In genomic region chr6:37566209-37566859, GRCh38 we compare ENCODE assay signal across 8 cellular contexts.
DNase-seq lines count a peak whose midpoint lies in the region; ATAC-seq, FAIRE-seq and TF ChIP-seq lines count a peak whose summit lies in the region.

No MANE protein-coding gene starts in this region.

- no peak overlapping the region for H4K8ac ChIP-seq in H1 (ENCODE audit: extremely low read depth, insufficient read depth, low read length)

- peak; percentile 89 for TF ChIP-seq RAD21 in H1 (IDR thresholded peaks at IDR 0.05 in 1 of 2, conservative IDR thresholded peaks at IDR 0.05 in 1 of 2; ENCODE audit: low read depth in 2 of 2, low read length in 2 of 2)

- H3K79me2 ChIP-seq in H1 (ENCODE audit: control insufficient read depth in 1 of 2, insufficient read depth in 2 of 2, low read length in 2 of 2) = no peaks in the 10 kb centered on the region

- H3K4me1 ChIP-seq in H1 (replicated peaks in 1 of 4; ENCODE audit: control insufficient read depth in 3 of 4, insufficient read depth in 4 of 4, low read length in 3 of 4) (peaks cover 2 to 13% (median 5%) of the 10 kb centered on the region in 4 experiments; a peak in 6 of 7 replicates), muscle layer of colon (ENCODE audit: insufficient read depth, low read length) (no peaks in the 10 kb centered on the region)

- peak; percentile 41 for ATAC-seq in HG02610 (IDR thresholded peaks at IDR 0.05; ENCODE audit: unreplicated experiment)

- no peak overlapping the region; the same call in 1 of the 2 replicates for H2BK12ac ChIP-seq in H1 (ENCODE audit: low read depth, low read length)

- H3K23me2 ChIP-seq in H1 (ENCODE audit: low read depth, low read length) = peaks cover 8% of the 10 kb centered on the region; the same call in 1 of the 2 replicates

- no peak overlapping the region for H3K27ac ChIP-seq in H1 (ENCODE audit: low read depth, low read length)
- H3K27ac ChIP-seq in muscle layer of colon (ENCODE audit: low read depth, low read length) = no peak overlapping the region

- no peak overlapping the region for H2BK120ac ChIP-seq in H1 (replicated peaks; ENCODE audit: low read depth, low read length)

- no peaks in the 10 kb centered on the region for H4K20me1 ChIP-seq in H1 (replicated peaks in 1 of 2; ENCODE audit: control insufficient read depth in 1 of 2, insufficient read depth in 2 of 2, low read length in 2 of 2)

- TF ChIP-seq CTCF in H1 (IDR thresholded peaks at IDR 0.05; ENCODE audit: control extremely low read depth in 1 of 3, insufficient read depth in 1 of 3, low read depth in 1 of 3, low read length in 3 of 3) = peak; percentile 84 to 93 (median 91)

- no peak overlapping the region for H2BK5ac ChIP-seq in H1 (ENCODE audit: low read depth, low read length)

- H3K4ac ChIP-seq in H1 (replicated peaks; ENCODE audit: insufficient read length, low read depth, low read length) = no peak overlapping the region

- no peak overlapping the region for H4K5ac ChIP-seq in H1 (ENCODE audit: insufficient read length, low read depth, low read length)

- H3K9ac ChIP-seq in H1 (replicated peaks in 1 of 4; ENCODE audit: extremely low read depth in 1 of 4, low read depth in 3 of 4, low read length in 3 of 4) (no peak overlapping the region), muscle layer of colon (ENCODE audit: low read length) (no peak overlapping the region)

- no peak overlapping the region for H3K23ac ChIP-seq in H1 (ENCODE audit: insufficient read length)

- H4K91ac ChIP-seq in H1 (replicated peaks; ENCODE audit: insufficient read length, low read length) = no peak overlapping the region

- H2AFZ ChIP-seq in H1 (ENCODE audit: low read length) = 0 out of 2 replicates have a peak overlapping the region, but pooled peaks have one; percentile 21

- H2AK5ac ChIP-seq in H1 (ENCODE audit: low read depth, low read length) = no peak overlapping the region

- H3K9me3 ChIP-seq in H1 (ENCODE audit: insufficient read depth in 2 of 2, low read depth in 1 of 2, low read length in 1 of 2) (no peaks in the 10 kb centered on the region), muscle layer of colon (ENCODE audit: low read length) (no peaks in the 10 kb centered on the region)

- H3K14ac ChIP-seq in H1 (ENCODE audit: insufficient read length) = no peak overlapping the region

- H3K56ac ChIP-seq in H1 (replicated peaks; ENCODE audit: insufficient read length, low read depth, low read length) = no peak overlapping the region

- 12% methylated on average over 20 of the region's 22 CpGs; no CpG with 5 or more reads in 1 of the 2 experiments for WGBS in H1 (ENCODE audit: extremely low coverage in 1 of 2, insufficient coverage in 1 of 2, insufficient read length in 1 of 2, insufficient replicate concordance in 2 of 2, low coverage in 1 of 2, low lambda C conversion rate in 2 of 2, missing lambda C conversion rate in 1 of 2), 2 experiments

- TF ChIP-seq EP300 in H1 (IDR thresholded peaks at IDR 0.05; ENCODE audit: borderline replicate concordance in 1 of 2, low read depth in 2 of 2, low read length in 2 of 2) = 0 out of 3 replicates have a peak, but pooled peaks of 1 of the 2 experiments have one; percentile 30

- no peak overlapping the region for H2BK20ac ChIP-seq in H1 (ENCODE audit: low read length)

- H3K79me1 ChIP-seq in H1 (ENCODE audit: low read depth, low read length) = no peaks in the 10 kb centered on the region

- POLR2A ChIA-PET in H1 (lab: Charles Lee; ENCODE audit: partially characterized antibody) = interaction anchor here (1.0 to 1.7 kb wide), 3 partner anchors 15 to 28 kb away, joined by 3 to 4 read pairs (median 4); no protein-coding TSS in a partner anchor

- peak overlapping the region; percentile 21 to 71 (median 54) for H3K4me3 ChIP-seq in H1 (ENCODE audit: extremely low read depth in 1 of 4, insufficient read depth in 2 of 4, low read depth in 3 of 4, low read length in 4 of 4)
- H3K4me3 ChIP-seq in muscle layer of colon (ENCODE audit: low read depth in 1 of 2, low read length in 2 of 2) = peak overlapping the region; percentile 38 to 56

- FAIRE-seq in H1 (lab: Jason Lieb, UNC) = no peak

- no peaks in the 10 kb centered on the region; a peak in 2 of 7 replicates for H3K27me3 ChIP-seq in H1 (replicated peaks in 1 of 4; ENCODE audit: control insufficient read depth in 3 of 4, extremely low read depth in 1 of 4, insufficient read depth in 3 of 4, low read length in 3 of 4)
- H3K27me3 ChIP-seq in muscle layer of colon (ENCODE audit: control insufficient read depth in 1 of 2, insufficient read depth in 2 of 2, low read length in 2 of 2) = peaks cover 6% of the 10 kb centered on the region in 2 donors

- DNase-seq in EL (peak; percentile 31), NCI-H460 (ENCODE audit: extremely low read depth, low read depth) (peak; percentile 15), H1 (ENCODE audit: low read depth in 1 of 2, low spot score in 2 of 2) (peak in 1 of 2 experiments; percentile 95), MV-4-11 (lab: John Stamatoyannopoulos, UW) (no peak)
- DNase-seq in activated CD8-positive, alpha-beta memory T cell treated with anti-CD3 and anti-CD28 coated beads for 4 hours (ENCODE audit: low read depth in 2 of 2) = peak; percentile 16 to 39
- peak; percentile 44 to 60 for DNase-seq in stimulated activated CD8-positive, alpha-beta memory T cell treated with anti-CD3 and anti-CD28 coated beads, Interleukin-7, amount 100 ng/mL, for 1 hour (ENCODE audit: low read depth in 2 of 2)

- no peak for TF ChIP-seq POLR2A in H1 (IDR thresholded peaks at IDR 0.05; ENCODE audit: control extremely low read depth in 1 of 2, low read depth in 2 of 2, low read length in 2 of 2)

- CTCF ChIA-PET in H1 (lab: Charles Lee; ENCODE audit: partially characterized antibody) = interaction anchor here (0.5 to 16.3 kb wide), 45 partner anchors 10 to 176 kb away, joined by 3 to 308 read pairs (median 6); no protein-coding TSS in a partner anchor

- no peaks in the 10 kb centered on the region for H3K36me3 ChIP-seq in H1 (ENCODE audit: control insufficient read depth in 2 of 4, insufficient read depth in 4 of 4, low read length in 3 of 4)
- no peaks in the 10 kb centered on the region for H3K36me3 ChIP-seq in muscle layer of colon (ENCODE audit: insufficient read depth, low read length)

- H3K4me2 ChIP-seq in H1 (ENCODE audit: insufficient read depth in 1 of 2, low read depth in 2 of 2, low read length in 2 of 2) = peak overlapping the region; percentile 60 to 80

- H2BK15ac ChIP-seq in H1 (ENCODE audit: low read length) = no peak overlapping the region

- no peak overlapping the region for H3K18ac ChIP-seq in H1 (ENCODE audit: extremely low read depth, low read length)

TF ChIP-seq in H1, 55 proteins besides CTCF, POLR2A, EP300 and RAD21 (continues in another document):
- TF ChIP-seq KDM5A (IDR thresholded peaks at IDR 0.05; ENCODE audit: low read length) (no peak), KDM4A (IDR thresholded peaks at IDR 0.05; ENCODE audit: low read depth, low read length, severe bottlenecking) (no peak), SIN3A (conservative IDR thresholded peaks at IDR 0.05 in 1 of 2, IDR thresholded peaks at IDR 0.05 in 1 of 2; ENCODE audit: low read depth in 1 of 2, low read length in 2 of 2) (peak in 1 of 2 experiments; percentile 60; a peak in 1 of 4 replicates), ATF3 (IDR thresholded peaks at IDR 0.05; ENCODE audit: insufficient read depth, low read depth, low read length) (peak; percentile 73), TAF1 (IDR thresholded peaks at IDR 0.05; ENCODE audit: low read depth, low read length) (0 out of 2 replicates have a peak, but pooled peaks have one; percentile 4), POU5F1 (IDR thresholded peaks at IDR 0.05; ENCODE audit: low read depth, low read length) (no peak)
